8 cellular contexts compared by ENCODE assay signal in the genomic region with DNA sequence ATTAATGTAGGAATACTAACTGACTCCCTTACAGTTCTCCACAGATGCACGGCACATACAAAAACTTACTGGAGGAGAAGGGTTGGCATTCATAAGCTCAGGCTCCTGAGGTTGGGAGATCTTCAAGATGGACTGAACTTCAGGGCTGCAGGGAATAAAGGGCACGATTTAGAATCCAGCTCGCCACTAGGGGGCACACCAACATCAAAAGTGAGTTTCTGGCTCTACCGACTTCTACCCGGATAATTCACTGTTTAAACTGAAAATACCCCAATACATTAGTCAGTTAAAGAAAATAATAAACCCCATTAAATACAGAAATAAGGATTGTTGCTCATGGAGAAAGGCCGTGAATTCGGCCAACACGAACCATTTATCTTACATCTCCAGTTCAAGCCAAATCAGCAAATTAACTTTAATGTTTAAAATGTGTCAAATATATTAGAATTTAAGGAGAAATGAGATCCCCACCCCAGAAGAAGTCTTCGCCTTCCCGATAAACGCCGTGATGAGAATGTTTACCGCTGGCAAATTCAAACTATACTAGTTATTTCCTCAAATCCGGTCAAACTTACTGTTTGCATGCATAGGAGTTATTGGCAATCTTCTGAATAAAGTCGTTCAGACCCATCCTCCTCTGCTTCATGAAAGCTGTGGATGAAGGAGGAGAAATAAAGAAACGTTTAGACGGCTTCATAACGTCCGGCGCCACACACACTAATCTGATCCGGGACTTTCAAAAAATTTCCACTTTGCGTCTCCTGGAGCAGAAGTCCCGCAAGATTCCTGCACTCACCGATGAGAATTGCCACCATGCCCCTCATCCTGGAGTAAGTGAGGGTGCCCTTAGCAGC.
DNase-seq lines count a peak whose midpoint lies in the region; ATAC-seq and TF ChIP-seq lines count a peak whose summit lies in the region.

No MANE protein-coding gene starts in this region.

- peak overlapping the region; percentile 95 for H3K4me2 ChIP-seq in SK-N-SH

- H3K27ac ChIP-seq in AG04450 (ENCODE audit: low read depth, low read length) (peak overlapping the region; percentile 58), SK-N-SH (ENCODE audit: low read depth in 2 of 2, low read length in 1 of 2) (peak overlapping the region; percentile 76 to 94), suprapubic skin (peak overlapping the region; percentile 99)

- no peak overlapping the region for H2AFZ ChIP-seq in SK-N-SH (ENCODE audit: low read depth)

- H3K9me2 ChIP-seq in SK-N-SH = no peaks in the 10 kb centered on the region

- TF ChIP-seq POLR2A in NB4 (IDR thresholded peaks at IDR 0.05; ENCODE audit: extremely low read depth, insufficient read length) = no peak
- TF ChIP-seq POLR2A in suprapubic skin (IDR thresholded peaks at IDR 0.05) = no peak

- no peaks in the 10 kb centered on the region for H3K9me3 Mint-ChIP-seq in activated naive CD4-positive, alpha-beta T cell treated with anti-CD3 and anti-CD28 coated beads, Interleukin-2, amount 50 U/mL, for 72 hours

- peaks cover 44 to 58% of the 10 kb centered on the region in 2 donors for H3K36me3 Mint-ChIP-seq in activated naive CD4-positive, alpha-beta T cell treated with anti-CD3 and anti-CD28 coated beads, Interleukin-2, amount 50 U/mL, for 72 hours

- WGBS in SK-N-SH (ENCODE audit: low lambda C conversion rate) = under 1% methylated on average over 22 of the region's 24 CpGs
- under 1% methylated on average over 23 of the region's 24 CpGs for WGBS in suprapubic skin

- peaks cover 16 to 37% of the 10 kb centered on the region in 2 experiments for H3K4me1 ChIP-seq in SK-N-SH (ENCODE audit: control insufficient read depth in 1 of 2, insufficient read depth in 2 of 2, low read depth in 1 of 2, low read length in 1 of 2)
- peaks cover 72% of the 10 kb centered on the region for H3K4me1 ChIP-seq in suprapubic skin

- peaks cover 47% of the 10 kb centered on the region for H4K20me1 ChIP-seq in SK-N-SH (ENCODE audit: insufficient read depth)

- CTCF ChIA-PET in AG04450 (lab: Charles Lee) = interaction anchor here (0.5 to 1.6 kb wide), 12 partner anchors 11 to 767 kb away, joined by 3 to 8 read pairs (median 4); no protein-coding TSS in a partner anchor
- CTCF ChIA-PET in SK-N-SH (lab: Yijun Ruan, JAX) = interaction anchor here (0.6 to 2.2 kb wide), 29 partner anchors 10 to 773 kb away, joined by 3 to 48 read pairs (median 4); no protein-coding TSS in a partner anchor

- TF ChIP-seq EP300 in SK-N-SH (IDR thresholded peaks at IDR 0.05; ENCODE audit: borderline replicate concordance in 1 of 2, low read depth in 1 of 2, low read length in 1 of 2) = no peak
- TF ChIP-seq EP300 in suprapubic skin (IDR thresholded peaks at IDR 0.05) = no peak

- peak overlapping the region; percentile 91 to 98 for H3K27ac Mint-ChIP-seq in activated naive CD4-positive, alpha-beta T cell treated with anti-CD3 and anti-CD28 coated beads, Interleukin-2, amount 50 U/mL, for 72 hours

- DNase-seq in AG04450 (ENCODE audit: low read depth, low spot score) (peak; percentile 71), NB4 (ENCODE audit: low read depth) (peak; percentile 87), SK-N-SH (peak; percentile 67), glomerular visceral epithelial cell (ENCODE audit: extremely low spot score) (peak; percentile 89), omental fat pad (ENCODE audit: low spot score) (peak; percentile 87), suprapubic skin (ENCODE audit: low spot score in 2 of 2) (peak; percentile 86 to 88)
- DNase-seq in activated naive CD4-positive, alpha-beta T cell treated with anti-CD3 and anti-CD28 coated beads, Interleukin-2, amount 50 U/mL, for 72 hours (ENCODE audit: low spot score in 2 of 2) = peak; percentile 72 to 91

- peak overlapping the region; percentile 83 for H3K9ac ChIP-seq in SK-N-SH

- peak overlapping the region; percentile 94 for H3K4me3 ChIP-seq in AG04450 (ENCODE audit: low read depth, low read length)
- peak overlapping the region; percentile 70 for H3K4me3 ChIP-seq in NB4 (ENCODE audit: low read depth, low read length)
- H3K4me3 ChIP-seq in SK-N-SH (ENCODE audit: low read depth in 2 of 2, low read length in 1 of 2) = peak overlapping the region; percentile 76 to 78
- peak overlapping the region; percentile 91 for H3K4me3 ChIP-seq in suprapubic skin

- H3K9me3 ChIP-seq in AG04450 (ENCODE audit: control insufficient read depth, insufficient read depth, low read length) (no peaks in the 10 kb centered on the region), SK-N-SH (no peaks in the 10 kb centered on the region), suprapubic skin (no peaks in the 10 kb centered on the region)

- TF ChIP-seq CTCF in AG04450 (IDR thresholded peaks at IDR 0.05; ENCODE audit: low read depth, low read length) = peak; percentile 83
- peak; percentile 63 for TF ChIP-seq CTCF in NB4 (IDR thresholded peaks at IDR 0.05; ENCODE audit: low read depth, low read length)
- peak; percentile 90 for TF ChIP-seq CTCF in SK-N-SH (IDR thresholded peaks at IDR 0.05)
- TF ChIP-seq CTCF in omental fat pad (IDR thresholded peaks at IDR 0.05) = peak in 2 of 3 donors; percentile 69 to 70
- peak; percentile 64 to 94 for TF ChIP-seq CTCF in suprapubic skin (IDR thresholded peaks at IDR 0.05)

- TF ChIP-seq RAD21 in SK-N-SH (IDR thresholded peaks at IDR 0.05; ENCODE audit: low read length) = peak; percentile 95

- ATAC-seq in GM19455 (IDR thresholded peaks at IDR 0.05; ENCODE audit: unreplicated experiment) (peak; percentile 24), omental fat pad (ENCODE audit: low FRiP score) (no peak)
- ATAC-seq in activated naive CD4-positive, alpha-beta T cell treated with anti-CD3 and anti-CD28 coated beads, Interleukin-2, amount 50 U/mL, for 72 hours = peak in 1 of 2 donors; percentile 32

- H3F3A ChIP-seq in SK-N-SH (replicated peaks; ENCODE audit: insufficient read depth) = peaks cover 36% of the 10 kb centered on the region

- POLR2A ChIA-PET in AG04450 (lab: Yijun Ruan, JAX) = interaction anchor here (0.6 to 1.3 kb wide), 6 partner anchors 123 to 679 kb away, joined by 3 to 9 read pairs (median 6); no protein-coding TSS in a partner anchor
- POLR2A ChIA-PET in SK-N-SH (lab: Yijun Ruan, JAX) = no interaction called here

- peaks cover 42% of the 10 kb centered on the region for H3K79me2 ChIP-seq in SK-N-SH (ENCODE audit: insufficient read depth)

- H3K36me3 ChIP-seq in SK-N-SH (replicated peaks in 1 of 2; ENCODE audit: control insufficient read depth in 1 of 2, insufficient read depth in 2 of 2, low read length in 1 of 2) (peaks cover 36 to 46% of the 10 kb centered on the region in 2 experiments), suprapubic skin (peaks cover 42% of the 10 kb centered on the region)

- no peaks in the 10 kb centered on the region for H3K27me3 ChIP-seq in AG04450 (ENCODE audit: control insufficient read depth, insufficient read depth, low read length)
- no peaks in the 10 kb centered on the region for H3K27me3 ChIP-seq in SK-N-SH (ENCODE audit: insufficient read depth)
- no peaks in the 10 kb centered on the region for H3K27me3 ChIP-seq in suprapubic skin

TF ChIP-seq in SK-N-SH, 30 proteins besides CTCF, POLR2A, EP300 and RAD21:
- TF ChIP-seq RCOR1 (IDR thresholded peaks at IDR 0.05; ENCODE audit: low read length) (no peak), YY1 (IDR thresholded peaks at IDR 0.05; ENCODE audit: low read depth) (no peak), FOXJ3 (CRISPR knock-in tag; IDR thresholded peaks at IDR 0.05) (no peak), GABPA (IDR thresholded peaks at IDR 0.05; ENCODE audit: low read depth) (no peak), RXRA (IDR thresholded peaks at IDR 0.05; ENCODE audit: borderline replicate concordance, low read depth) (no peak), NFIC (IDR thresholded peaks at IDR 0.05; ENCODE audit: borderline replicate concordance) (no peak), JUND (IDR thresholded peaks at IDR 0.05) (no peak), SMC3 (IDR thresholded peaks at IDR 0.05; ENCODE audit: low read depth, low read length) (peak; percentile 86), FOXM1 (IDR thresholded peaks at IDR 0.05; ENCODE audit: low read depth) (no peak), TCF12 (IDR thresholded peaks at IDR 0.05) (no peak), POLR2AphosphoS5 (IDR thresholded peaks at IDR 0.05; ENCODE audit: low read depth, low read length) (no peak), SIN3A (IDR thresholded peaks at IDR 0.05; ENCODE audit: borderline replicate concordance, low read depth, low read length) (peak; percentile 43; the same call in 1 of the 2 replicates)
- TF ChIP-seq, protein P1, sequence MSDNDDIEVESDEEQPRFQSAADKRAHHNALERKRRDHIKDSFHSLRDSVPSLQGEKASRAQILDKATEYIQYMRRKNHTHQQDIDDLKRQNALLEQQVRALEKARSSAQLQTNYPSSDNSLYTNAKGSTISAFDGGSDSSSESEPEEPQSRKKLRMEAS (IDR thresholded peaks at IDR 0.05; ENCODE audit: low read depth) = no peak
